Comparison of ENCODE assay signal across 29 cellular contexts in the genomic region with DNA sequence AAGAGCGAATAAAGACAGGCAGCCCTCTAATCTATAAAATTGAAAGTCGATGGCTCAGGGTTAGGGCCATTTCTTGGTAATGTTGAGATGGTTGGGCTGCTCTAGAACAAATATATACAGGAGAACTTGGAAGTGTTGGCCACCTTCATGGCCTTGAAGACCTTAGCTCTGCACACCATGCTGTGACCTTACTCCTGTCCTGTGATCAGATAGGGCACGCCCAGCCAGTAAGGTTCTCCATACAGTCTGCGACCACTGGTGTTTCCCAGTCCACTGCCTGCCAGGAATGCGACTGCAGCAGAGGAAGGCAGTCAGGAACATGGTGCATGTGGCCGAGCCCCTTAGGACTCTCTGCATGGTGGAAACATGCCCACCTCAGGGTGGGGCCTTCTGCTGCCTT.
"Had no signal": no experiment of that assay in that cellular context is flagged by ENCODE, and none has a peak within 500 bp of the region (broad histone marks: within the 10 kb centered on the region; RNA-seq: fewer than 3 reads in every experiment).

No MANE protein-coding gene starts in this region.

- H3K4me3 ChIP-seq: ovary, psoas muscle, skin epidermis, smooth muscle cell, spleen, suprapubic skin, testis, tibial artery, transverse colon, upper lobe of left lung, vagina had no signal

- H3K27me3 ChIP-seq: ovary, spleen, suprapubic skin, testis, tibial artery, transverse colon, upper lobe of left lung, vagina had no signal

- H3K9me3 ChIP-seq: ovary, psoas muscle, spleen, suprapubic skin, testis, tibial artery, transverse colon, upper lobe of left lung, vagina had no signal

- H3K27ac ChIP-seq: ovary, parathyroid adenoma, psoas muscle, skin epidermis, spleen, suprapubic skin, testis, tibial artery, transverse colon, upper lobe of left lung, vagina had no signal

- H3K9ac ChIP-seq: parathyroid adenoma had no signal

- DNase-seq: naive thymus-derived CD4-positive, alpha-beta T cell; natural killer cell; occipital lobe; ovary; posterior cingulate gyrus; psoas muscle; right cardiac atrium; spleen; stimulated activated CD4-positive, alpha-beta T cell treated with anti-CD3 and anti-CD28 coated beads, Interleukin-12 subunit alpha, Interleukin-12 subunit beta, amount 100 ng/mL, for 4 hours; stimulated activated CD4-positive, alpha-beta T cell treated with anti-CD3 and anti-CD28 coated beads, Interleukin-1b, Interleukin-23, amount 100 ng/mL, for 48 hours; stimulated activated CD4-positive, alpha-beta T cell treated with anti-CD3 and anti-CD28 coated beads, Interleukin-4, amount 100 ng/mL, for 1 hour; stimulated activated CD4-positive, alpha-beta T cell treated with anti-CD3 and anti-CD28 coated beads, Interleukin-4, amount 100 ng/mL, for 4 hours; stimulated activated CD8-positive, alpha-beta memory T cell treated with anti-CD3 and anti-CD28 coated beads, Interleukin-4, amount 100 ng/mL, for 48 hours; stimulated activated naive CD4-positive, alpha-beta T cell; stimulated activated naive CD8-positive, alpha-beta T cell treated with anti-CD3 and anti-CD28 coated beads, Interleukin-15, amount 100 ng/mL, for 72 hours; stimulated activated naive CD8-positive, alpha-beta T cell treated with anti-CD3 and anti-CD28 coated beads, Interleukin-15, Interleukin-2, amounts not matched to agents 100 U/mL and 50 U/mL, for 24 hours; substantia nigra; testis; tibial artery; transverse colon; upper lobe of left lung had no signal

- H3K4me2 ChIP-seq: smooth muscle cell had no signal

- H3K79me2 ChIP-seq: parathyroid adenoma had no signal

- H2AFZ ChIP-seq: parathyroid adenoma had no signal

- ATAC-seq: naive thymus-derived CD4-positive, alpha-beta T cell; natural killer cell; psoas muscle; right cardiac atrium; sciatic nerve; stimulated activated memory B cell treated with anti-CD40 and anti-IgM and Interleukin-4, amounts not matched to agents 10 μg/mL and 1 μg/mL and 100 μg/mL, for 72 hours; stimulated activated naive CD8-positive, alpha-beta T cell treated with anti-CD3 and anti-CD28 coated beads, Interleukin-15, amount 100 ng/mL, for 72 hours; stimulated activated naive CD8-positive, alpha-beta T cell treated with anti-CD3 and anti-CD28 coated beads, Interleukin-15, Interleukin-2, amounts not matched to agents 100 U/mL and 50 U/mL, for 24 hours had no signal

- FAIRE-seq: urothelium cell line had no signal

- H3K36me3 ChIP-seq: ovary, suprapubic skin, tibial artery, transverse colon, upper lobe of left lung, vagina had no signal

- H3K4me1 ChIP-seq: parathyroid adenoma had no signal
